In the genomic region with DNA sequence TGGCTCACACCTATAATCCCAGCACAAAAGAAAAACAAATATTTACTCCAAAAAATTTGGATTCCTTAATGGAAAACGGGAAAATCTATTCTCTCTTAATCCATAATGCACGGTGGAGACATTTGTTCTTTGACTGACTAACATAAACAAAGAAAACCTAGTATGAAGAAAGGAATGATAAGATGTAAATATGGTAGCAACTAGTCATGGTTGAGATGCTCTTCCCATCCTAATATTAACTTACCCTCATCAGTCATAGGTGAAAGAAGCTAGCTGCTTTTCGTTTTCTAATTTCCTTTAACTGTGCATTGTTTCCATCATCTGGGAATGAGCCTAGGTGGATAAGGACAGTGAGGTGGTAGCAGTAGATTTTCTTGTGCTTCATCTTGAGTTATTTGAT, we compare ENCODE assay signal across 19 cellular contexts. TPM values are rescaled to one million over a fixed set of nuclear protein-coding genes. Genes with fewer than 3 reads are reported as not detected.
DNase-seq lines count a peak whose midpoint lies in the region; ATAC-seq, FAIRE-seq and TF ChIP-seq lines count a peak whose summit lies in the region.
"Had no signal": no experiment of that assay in that cellular context is flagged by ENCODE, and none has a peak within 500 bp of the region (broad histone marks: within the 10 kb centered on the region; RNA-seq: fewer than 3 reads in every experiment).

No MANE protein-coding gene starts in this region.

- H3K56ac ChIP-seq in IMR-90 (ENCODE audit: extremely low read depth, insufficient read depth, low read length), result no peak overlapping the region

- peaks cover 8% of the 10 kb centered on the region for H3K36me3 Mint-ChIP-seq in T-helper 2 cell treated with Interferon-gamma antibody and Interleukin-4, amounts not matched to agents 5 μg/mL and 100 μg/mL, for 36 hours (ENCODE audit: low read depth)

- H3K27ac Mint-ChIP-seq in T-helper 2 cell treated with Interferon-gamma antibody and Interleukin-4, amounts not matched to agents 5 μg/mL and 100 μg/mL, for 36 hours, result no peak overlapping the region

- CTCF ChIA-PET in IMR-90 (lab: Yijun Ruan, JAX), result no interaction called here

- H3K36me3 ChIP-seq in IMR-90 (ENCODE audit: control insufficient read depth, insufficient read depth, low read length) (peaks cover 17% of the 10 kb centered on the region), osteoblast (ENCODE audit: insufficient read depth, low read length) (peaks cover 23% of the 10 kb centered on the region)

- no peak overlapping the region for H2BK15ac ChIP-seq in IMR-90 (ENCODE audit: low read depth, low read length)

- no peaks in the 10 kb centered on the region for H3K9me3 Mint-ChIP-seq in T-helper 2 cell treated with Interferon-gamma antibody and Interleukin-4, amounts not matched to agents 5 μg/mL and 100 μg/mL, for 36 hours
- H3K9me3 Mint-ChIP-seq: CD4-positive, alpha-beta memory T cell had no signal

- no peak overlapping the region for H3K9ac ChIP-seq in IMR-90 (ENCODE audit: low read depth, low read length)

- H2AK9ac ChIP-seq in IMR-90 (replicated peaks; ENCODE audit: low read depth, low read length, poor library complexity), result no peak overlapping the region

- POLR2A ChIA-PET in IMR-90 (lab: Charles Lee; ENCODE audit: unreplicated experiment), result no interaction called here

- no peak overlapping the region for H4K91ac ChIP-seq in IMR-90 (ENCODE audit: insufficient read depth, low read depth, low read length)

- H3K27me3 Mint-ChIP-seq in T-helper 2 cell treated with Interferon-gamma antibody and Interleukin-4, amounts not matched to agents 5 μg/mL and 100 μg/mL, for 36 hours (ENCODE audit: low read depth), result no peaks in the 10 kb centered on the region
- H3K27me3 Mint-ChIP-seq: CD4-positive, alpha-beta memory T cell had no signal

- H3K18ac ChIP-seq in IMR-90 (ENCODE audit: low read depth, low read length), result no peak overlapping the region

- H3K4ac ChIP-seq in IMR-90 (ENCODE audit: low read depth, low read length), result no peak overlapping the region; the same call in 1 of the 2 replicates

- H3K4me3 ChIP-seq in IMR-90 (ENCODE audit: insufficient read depth, low read depth, low read length) (no peak overlapping the region), osteoblast (ENCODE audit: insufficient read depth, low read length) (no peak overlapping the region)
- H3K4me3 ChIP-seq: A549 had no signal

- in situ Hi-C loops in IMR-90 (cut with MboI; ENCODE audit: low sequenced_read_pairs), result loop anchor here (5.0 kb wide), 1 partner anchor 158 kb away; no protein-coding TSS in a partner anchor

- H3K4me2 ChIP-seq in IMR-90 (ENCODE audit: low read depth, low read length) (peak overlapping the region; percentile 52; the same call in 1 of the 2 replicates), osteoblast (ENCODE audit: insufficient read depth, low read length) (no peak overlapping the region)
- H3K4me2 ChIP-seq: A549 had no signal

- H3K4me1 Mint-ChIP-seq in T-helper 2 cell treated with Interferon-gamma antibody and Interleukin-4, amounts not matched to agents 5 μg/mL and 100 μg/mL, for 36 hours (ENCODE audit: low read depth), result peaks cover 8% of the 10 kb centered on the region

- no peak for TF ChIP-seq RAD21 in IMR-90 (IDR thresholded peaks at IDR 0.05; ENCODE audit: low read length)

- no peak overlapping the region for H3K4me3 Mint-ChIP-seq in T-helper 2 cell treated with Interferon-gamma antibody and Interleukin-4, amounts not matched to agents 5 μg/mL and 100 μg/mL, for 36 hours
- H3K4me3 Mint-ChIP-seq: CD4-positive, alpha-beta memory T cell had no signal

- peak overlapping the region; percentile 82 for H2BK5ac ChIP-seq in IMR-90 (ENCODE audit: low read depth, low read length, poor library complexity, severe bottlenecking)

- peak overlapping the region in 1 of 2 experiments; percentile 33; a peak in 2 of 4 replicates for H4K8ac ChIP-seq in IMR-90 (ENCODE audit: low read depth in 2 of 2, low read length in 2 of 2)

- intact Hi-C loops in IMR-90 (cut with micrococcal nuclease), result loop anchor here (5.0 kb wide), 2 partner anchors 93 to 117 kb away; no protein-coding TSS in a partner anchor

- TF ChIP-seq CTCF in IMR-90 (conservative IDR thresholded peaks at IDR 0.05; ENCODE audit: low read depth, low read length) (no peak), osteoblast (IDR thresholded peaks at IDR 0.05; ENCODE audit: extremely low read depth, low read depth, low read length) (no peak)

- H4K5ac ChIP-seq in IMR-90 (ENCODE audit: low read depth, low read length), result no peak overlapping the region

- peak overlapping the region; percentile 21; the same call in 1 of the 2 replicates for H3K23ac ChIP-seq in IMR-90 (ENCODE audit: low read depth, low read length)

- no peak overlapping the region for H3K14ac ChIP-seq in IMR-90 (replicated peaks; ENCODE audit: low read depth, low read length)

- H3K27me3 ChIP-seq in IMR-90 (ENCODE audit: control insufficient read depth, insufficient read depth, low read length) (no peaks in the 10 kb centered on the region), osteoblast (ENCODE audit: insufficient read depth, low read length) (no peaks in the 10 kb centered on the region)

- H2AK5ac ChIP-seq in IMR-90 (ENCODE audit: low read depth, low read length), result no peak overlapping the region

- no peak overlapping the region for H2BK120ac ChIP-seq in IMR-90 (ENCODE audit: low read depth, low read length)

- DNase-seq in AG08396 (ENCODE audit: low spot score) (peak; percentile 4), GM12891 (ENCODE audit: insufficient read length, low spot score) (no peak), IMR-90 (peak; percentile 67), osteoblast (ENCODE audit: insufficient read length, low spot score, missing footprints) (peak; percentile 62), SKM-1 treated with dmso at 0.1 percent for 144 hours (lab: John Stamatoyannopoulos, UW; ENCODE audit: unreplicated experiment) (no peak), GM19239 (ENCODE audit: insufficient read length, low spot score) (no peak)
- DNase-seq in T-helper 2 cell treated with Interferon-gamma antibody and Interleukin-4, amounts not matched to agents 5 μg/mL and 100 μg/mL, for 36 hours (ENCODE audit: low spot score), result no peak
- DNase-seq: 8988T; ACHN; C1 segment of cervical spinal cord; Calu3; CD4-positive, alpha-beta memory T cell; COR-L47; DMS53; H7 had no signal

- peaks cover 81% of the 10 kb centered on the region for H4K20me1 ChIP-seq in IMR-90 (ENCODE audit: insufficient read depth, low read length)
- H4K20me1 ChIP-seq in osteoblast (ENCODE audit: insufficient read depth, low read length), result peaks cover 46% of the 10 kb centered on the region

- no peak overlapping the region for H2BK20ac ChIP-seq in IMR-90 (ENCODE audit: low read depth, low read length)

- no peak overlapping the region for H2AFZ ChIP-seq in IMR-90 (replicated peaks; ENCODE audit: low read length, poor library complexity)
- H2AFZ ChIP-seq in osteoblast (ENCODE audit: low read length), result no peak overlapping the region

- H3K9me1 ChIP-seq in IMR-90 (ENCODE audit: insufficient read depth, low read length), result peaks cover 10% of the 10 kb centered on the region; the same call in 1 of the 2 replicates

- H3K27ac ChIP-seq in IMR-90 (ENCODE audit: insufficient read depth, low read length) (no peak overlapping the region), osteoblast (ENCODE audit: low read depth, low read length) (no peak overlapping the region)
- H3K27ac ChIP-seq: A549 had no signal

- FAIRE-seq in GM12891 (lab: Jason Lieb, UNC) (peak; percentile 48), GM19239 (lab: Jason Lieb, UNC) (no peak)
- FAIRE-seq: A549, G401.6, H1 had no signal

- ATAC-seq in IMR-90 (ENCODE audit: low read depth), result peak; percentile 56; the same call in 1 of the 2 replicates
- ATAC-seq: A549, HCT116 had no signal

- H3K9me3 ChIP-seq in IMR-90 (ENCODE audit: control insufficient read depth, insufficient read depth, low read length) (no peaks in the 10 kb centered on the region), osteoblast (ENCODE audit: low read depth, low read length) (no peaks in the 10 kb centered on the region)
- H3K9me3 ChIP-seq: A549 had no signal

- no TSS peak for BruUV-seq in IMR-90 (replicated peaks; lab: Mats Ljungman, UMichigan)

- peaks cover 95% of the 10 kb centered on the region for H3K79me2 ChIP-seq in osteoblast (ENCODE audit: insufficient read depth, low read length)

- H3K4me1 ChIP-seq in IMR-90 (ENCODE audit: control insufficient read depth, insufficient read depth, low read length), result peaks cover 3% of the 10 kb centered on the region; the same call in 1 of the 2 replicates
- H3K4me1 ChIP-seq in osteoblast (ENCODE audit: insufficient read depth, low read length), result peaks cover 4% of the 10 kb centered on the region

- dilution Hi-C loops in IMR-90 (cut with HindIII; ENCODE audit: low sequenced_read_pairs, unreplicated experiment), result no loop called here

- TF ChIP-seq POLR2A in GM12891 (IDR thresholded peaks at IDR 0.05; ENCODE audit: low read depth, low read length) (no peak), IMR-90 (IDR thresholded peaks at IDR 0.05; ENCODE audit: low read depth, low read length) (no peak)

- no CpG with 5 or more reads among the region's 3 CpGs for WGBS in IMR-90 (ENCODE audit: extremely low coverage in 2 of 2, insufficient read length in 1 of 2), 2 experiments

- peaks cover 27 to 74% of the 10 kb centered on the region in 2 experiments for H3K79me1 ChIP-seq in IMR-90 (ENCODE audit: low read depth in 1 of 2, low read length in 2 of 2)

TF ChIP-seq in GM12891, 5 proteins besides CTCF, POLR2A, EP300 and RAD21:
- TF ChIP-seq SPI1 (IDR thresholded peaks at IDR 0.05; ENCODE audit: low read depth, low read length) (no peak), POU2F2 (IDR thresholded peaks at IDR 0.05; ENCODE audit: low read depth, low read length) (no peak), PAX5 (IDR thresholded peaks at IDR 0.05; ENCODE audit: insufficient read depth, low read length, severe bottlenecking) (no peak), POLR2AphosphoS5 (IDR thresholded peaks at IDR 0.05; ENCODE audit: low read depth, low read length) (no peak), TAF1 (IDR thresholded peaks at IDR 0.05; ENCODE audit: low read depth, low read length) (no peak)

TF ChIP-seq in IMR-90, 13 proteins besides CTCF, POLR2A, EP300 and RAD21 (continues in another document):
- no peak for TF ChIP-seq MXI1 (IDR thresholded peaks at IDR 0.05; ENCODE audit: borderline replicate concordance, low read depth, low read length)
- no peak for TF ChIP-seq BHLHE40 (IDR thresholded peaks at IDR 0.05; ENCODE audit: low read depth, low read length)
- TF ChIP-seq, protein P1, sequence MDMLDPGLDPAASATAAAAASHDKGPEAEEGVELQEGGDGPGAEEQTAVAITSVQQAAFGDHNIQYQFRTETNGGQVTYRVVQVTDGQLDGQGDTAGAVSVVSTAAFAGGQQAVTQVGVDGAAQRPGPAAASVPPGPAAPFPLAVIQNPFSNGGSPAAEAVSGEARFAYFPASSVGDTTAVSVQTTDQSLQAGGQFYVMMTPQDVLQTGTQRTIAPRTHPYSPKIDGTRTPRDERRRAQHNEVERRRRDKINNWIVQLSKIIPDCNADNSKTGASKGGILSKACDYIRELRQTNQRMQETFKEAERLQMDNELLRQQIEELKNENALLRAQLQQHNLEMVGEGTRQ (IDR thresholded peaks at IDR 0.05; ENCODE audit: low read depth, low read length), result no peak

RNA-seq across cellular contexts. Expression of a gene that starts 22.0 kb away (rescaled TPM):
- 74.4 TPM for polyA plus RNA-seq in GM12891 (2012; ENCODE audit: low read depth, missing spikeins)
- total RNA-seq in IMR-90 (2012; rRNA removed) (80.5 and 87.8 TPM in 2 replicates), osteoblast (158 TPM in 2 replicates)
- 216 and 229 TPM in 2 replicates for polyA plus RNA-seq in IMR-90 (2012; rRNA removed)
- 110 and 154 TPM in 2 replicates for polyA plus RNA-seq in IMR-90 (2012; cell fraction: cytosol; rRNA removed)
- polyA plus RNA-seq in IMR-90 (2012; cell fraction: nucleus; rRNA removed; ENCODE audit: low replicate concordance), result 236 and 307 TPM in 2 replicates

Comparison
In these comparisons a context has a peak if more than half of its experiments do, and no peak if none do; other contexts are left out.
1. DNase-seq: peak in AG08396 (single experiment), IMR-90 (single experiment) and osteoblast (single experiment); none in GM12891 (single experiment), SKM-1 treated with dmso at 0.1 percent for 144 hours (single experiment), T-helper 2 cell treated with Interferon-gamma antibody and Interleukin-4, amounts not matched to agents 5 μg/mL and 100 μg/mL, for 36 hours (single experiment) and GM19239 (single experiment).